In the genomic region with DNA sequence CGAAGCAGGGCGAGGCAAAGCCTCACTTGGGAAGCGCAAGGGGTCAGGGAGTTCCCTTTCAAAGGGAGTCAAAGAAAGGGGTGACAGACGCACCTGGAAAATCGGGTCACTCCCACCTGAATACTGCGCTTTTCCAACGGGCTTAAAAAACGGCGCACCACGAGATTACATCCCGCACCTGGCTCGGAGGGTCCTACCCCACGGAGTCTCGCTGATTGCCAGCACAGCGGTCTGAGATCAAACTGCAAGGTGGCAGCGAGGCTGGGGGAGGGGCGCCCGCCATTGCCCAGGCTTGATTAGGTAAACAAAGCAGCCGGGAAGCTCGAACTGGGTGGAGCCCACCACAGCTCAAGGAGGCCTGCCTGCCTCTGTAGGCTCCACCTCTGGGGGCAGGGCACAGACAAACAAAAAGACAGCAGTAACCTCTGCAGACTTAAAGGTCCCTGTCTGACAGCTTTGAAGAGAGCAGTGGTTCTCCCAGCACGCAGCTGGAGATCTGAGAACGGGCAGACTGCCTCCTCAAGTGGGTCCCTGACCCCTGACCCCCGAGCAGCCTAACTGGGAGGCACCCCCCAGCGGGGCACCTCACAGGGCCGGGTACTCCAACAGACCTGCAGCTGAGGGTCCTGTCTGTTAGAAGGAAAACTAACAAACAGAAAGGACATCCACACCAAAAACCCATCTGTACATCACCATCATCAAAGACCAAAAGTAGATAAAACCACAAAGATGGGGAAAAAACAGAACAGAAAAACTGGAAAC, we compare ENCODE assay signal across 8 cellular contexts.
A peak's percentile ranks its signal among the peaks of the same experiment; 100 is the strongest.
DNase-seq lines count a peak whose midpoint lies in the region; ATAC-seq, FAIRE-seq and TF ChIP-seq lines count a peak whose summit lies in the region.
"Not testable (repeated sequence)": the region's sequence is repeated elsewhere in the genome, so short reads cannot be mapped to it uniquely, and the experiment has no call there.

No MANE protein-coding gene starts in this region.

- TF ChIP-seq CTCF in astrocyte (IDR thresholded peaks at IDR 0.05; ENCODE audit: insufficient read depth, low read depth, low read length); endothelial cell (IDR thresholded peaks at IDR 0.05; ENCODE audit: unreplicated experiment): not testable (repeated sequence)

- WGBS in HUES64, result 4% methylated on average over 21 of the region's 25 CpGs

- not testable (repeated sequence) for H3K27me3 ChIP-seq in BLaER1; HUES64 (ENCODE audit: insufficient read depth, low read length); astrocyte (ENCODE audit: insufficient read depth, low read length); mucosa of rectum (ENCODE audit: control insufficient read depth in 2 of 2, insufficient read depth in 2 of 2, low read length in 2 of 2)

- DNase-seq in T-helper 2 cell treated with Interferon-gamma antibody and Interleukin-4, amounts not matched to agents 5 μg/mL and 100 μg/mL, for 36 hours (ENCODE audit: low spot score); astrocyte (ENCODE audit: low read depth); endothelial cell (ENCODE audit: low spot score): not testable (repeated sequence)
- peak; percentile 26 for DNase-seq in sciatic nerve (ENCODE audit: low spot score)

- intact Hi-C loops in sciatic nerve (cut with DNase I), result not testable (repeated sequence)

- not testable (repeated sequence) for H3K36me3 ChIP-seq in BLaER1; HUES64 (ENCODE audit: insufficient read depth, low read length); astrocyte (ENCODE audit: insufficient read depth, low read length); mucosa of rectum (ENCODE audit: control insufficient read depth in 2 of 2, insufficient read depth in 2 of 2, low read length in 2 of 2)

- H3K4me2 ChIP-seq in BLaER1, result peak overlapping the region; percentile 72
- H3K4me2 ChIP-seq in astrocyte (ENCODE audit: low read length), result peak overlapping the region; percentile 57

- H3K4me1 Mint-ChIP-seq in T-helper 2 cell treated with Interferon-gamma antibody and Interleukin-4, amounts not matched to agents 5 μg/mL and 100 μg/mL, for 36 hours (ENCODE audit: low read depth); astrocyte (ENCODE audit: low read depth, unreplicated experiment): not testable (repeated sequence)
- peaks cover 19% of the 10 kb centered on the region for H3K4me1 Mint-ChIP-seq in endothelial cell (ENCODE audit: unreplicated experiment)

- H3K4me1 ChIP-seq in BLaER1 (peaks cover 44% of the 10 kb centered on the region), HUES64 (ENCODE audit: insufficient read depth, low read length) (peaks cover 14% of the 10 kb centered on the region; the same call in 1 of the 2 replicates)
- not testable (repeated sequence) for H3K4me1 ChIP-seq in astrocyte (ENCODE audit: insufficient read depth, low read length); mucosa of rectum (ENCODE audit: control insufficient read depth in 2 of 2, insufficient read depth in 2 of 2, low read length in 2 of 2)

- H3K79me2 ChIP-seq in astrocyte (ENCODE audit: insufficient read depth, low read length), result not testable (repeated sequence)

- ATAC-seq in sciatic nerve, result not testable (repeated sequence)

- not testable (repeated sequence) for H3K9me3 ChIP-seq in BLaER1; HUES64 (ENCODE audit: insufficient read depth, low read depth, low read length); astrocyte (ENCODE audit: insufficient read depth, low read depth, low read length); mucosa of rectum (ENCODE audit: control insufficient read depth in 2 of 2, low read length in 2 of 2)

- not testable (repeated sequence) for FAIRE-seq in astrocyte (lab: Jason Lieb, UNC)

- not testable (repeated sequence) for H3K36me3 Mint-ChIP-seq in T-helper 2 cell treated with Interferon-gamma antibody and Interleukin-4, amounts not matched to agents 5 μg/mL and 100 μg/mL, for 36 hours (ENCODE audit: low read depth); astrocyte (ENCODE audit: low read depth, unreplicated experiment)
- peaks cover 15% of the 10 kb centered on the region for H3K36me3 Mint-ChIP-seq in endothelial cell (ENCODE audit: low read depth, unreplicated experiment)

- H3K9ac ChIP-seq in BLaER1; astrocyte (ENCODE audit: low read length): not testable (repeated sequence)
- peak overlapping the region; percentile 76 for H3K9ac ChIP-seq in HUES64 (ENCODE audit: low read depth, low read length)
- H3K9ac ChIP-seq in mucosa of rectum (ENCODE audit: low read depth in 1 of 2, low read length in 2 of 2), result peak overlapping the region in 1 of 2 donors; percentile 33

- H3K27ac ChIP-seq in BLaER1, result peak overlapping the region; percentile 56
- H3K27ac ChIP-seq in HUES64 (ENCODE audit: low read depth, low read length); astrocyte (ENCODE audit: low read depth, low read length); mucosa of rectum (ENCODE audit: low read depth in 2 of 2, low read length in 2 of 2): not testable (repeated sequence)

- not testable (repeated sequence) for H3K27ac Mint-ChIP-seq in T-helper 2 cell treated with Interferon-gamma antibody and Interleukin-4, amounts not matched to agents 5 μg/mL and 100 μg/mL, for 36 hours
- H3K27ac Mint-ChIP-seq in astrocyte (ENCODE audit: unreplicated experiment) (peak overlapping the region; percentile 87), endothelial cell (ENCODE audit: unreplicated experiment) (peak overlapping the region; percentile 78)

- H4K20me1 ChIP-seq in BLaER1; astrocyte (ENCODE audit: insufficient read depth, low read length): not testable (repeated sequence)

- H3K27me3 Mint-ChIP-seq in T-helper 2 cell treated with Interferon-gamma antibody and Interleukin-4, amounts not matched to agents 5 μg/mL and 100 μg/mL, for 36 hours (ENCODE audit: low read depth); astrocyte (ENCODE audit: low read depth, unreplicated experiment): not testable (repeated sequence)
- peaks cover 14% of the 10 kb centered on the region for H3K27me3 Mint-ChIP-seq in endothelial cell (ENCODE audit: unreplicated experiment)

- H3K4me3 ChIP-seq in BLaER1 (0 out of 2 replicates have a peak overlapping the region, but pooled peaks have one; percentile 11), HUES64 (ENCODE audit: low read length) (peak overlapping the region; percentile 58), iPS-11a (ENCODE audit: low read depth, low read length) (peak overlapping the region; percentile 35), mucosa of rectum (ENCODE audit: low read length in 2 of 2) (peak overlapping the region; percentile 48 to 61)
- H3K4me3 ChIP-seq in astrocyte (ENCODE audit: insufficient read depth, low read depth, low read length), result not testable (repeated sequence)

- not testable (repeated sequence) for H3K9me3 Mint-ChIP-seq in T-helper 2 cell treated with Interferon-gamma antibody and Interleukin-4, amounts not matched to agents 5 μg/mL and 100 μg/mL, for 36 hours; astrocyte (ENCODE audit: unreplicated experiment); endothelial cell (ENCODE audit: unreplicated experiment)

- not testable (repeated sequence) for H2AFZ ChIP-seq in astrocyte (ENCODE audit: low read depth, low read length)

- peak overlapping the region; percentile 45 for H3K4me3 Mint-ChIP-seq in T-helper 2 cell treated with Interferon-gamma antibody and Interleukin-4, amounts not matched to agents 5 μg/mL and 100 μg/mL, for 36 hours
- H3K4me3 Mint-ChIP-seq in astrocyte (ENCODE audit: unreplicated experiment) (peak overlapping the region; percentile 85), endothelial cell (ENCODE audit: unreplicated experiment) (peak overlapping the region; percentile 84)
